In the genomic region with DNA sequence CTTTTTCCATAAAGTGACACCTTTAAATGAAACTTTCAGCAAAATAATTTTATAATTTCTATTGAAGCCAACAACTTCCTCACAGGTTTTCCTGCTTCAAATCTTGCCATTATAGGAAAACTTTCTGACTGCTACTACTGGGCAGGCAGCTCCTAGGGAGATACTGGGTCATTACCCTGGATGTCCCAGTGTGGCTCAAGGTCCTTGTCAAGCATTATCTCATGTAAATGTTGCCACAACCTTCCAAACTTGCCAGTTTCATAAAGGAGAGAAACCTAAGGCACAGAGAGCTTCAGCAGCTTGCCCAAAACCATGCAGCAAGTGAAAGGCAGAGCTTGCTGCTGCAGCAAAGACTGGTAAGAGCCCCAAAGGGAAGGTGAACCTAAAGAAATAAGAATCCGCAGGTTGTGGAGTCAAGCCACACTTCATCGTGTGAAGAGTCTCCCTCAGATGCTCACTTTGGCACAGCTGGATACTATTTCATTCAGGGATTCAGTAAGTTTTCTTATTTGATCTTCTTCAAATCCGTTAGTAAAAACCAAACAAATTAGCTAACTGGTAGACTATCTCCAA, we compare ENCODE assay signal across 23 cellular contexts. TPM values are rescaled to one million over a fixed set of nuclear protein-coding genes. Genes with fewer than 3 reads are reported as not detected.
DNase-seq lines count a peak whose midpoint lies in the region; ATAC-seq and TF ChIP-seq lines count a peak whose summit lies in the region.
"Had no signal": no experiment of that assay in that cellular context is flagged by ENCODE, and none has a peak within 500 bp of the region (broad histone marks: within the 10 kb centered on the region; RNA-seq: fewer than 3 reads in every experiment).

No MANE protein-coding gene starts in this region.

- peaks cover 30 to 42% of the 10 kb centered on the region in 2 donors for H3K4me1 Mint-ChIP-seq in natural killer cell treated with Interleukin-12 subunit alpha and Interleukin-12 subunit beta and Interleukin-15 and Interleukin-18, amount 100 ng/mL, for 72 hours (ENCODE audit: low read depth in 2 of 2)
- peaks cover 14 to 20% of the 10 kb centered on the region in 2 donors for H3K4me1 Mint-ChIP-seq in natural killer cell

- H3K4me3 Mint-ChIP-seq in natural killer cell treated with Interleukin-12 subunit alpha and Interleukin-12 subunit beta and Interleukin-15 and Interleukin-18, amount 100 ng/mL, for 72 hours: peak overlapping the region; percentile 82
- no peak overlapping the region for H3K4me3 Mint-ChIP-seq in natural killer cell
- H3K4me3 Mint-ChIP-seq: stimulated activated memory B cell treated with anti-CD40 and anti-IgM and Interleukin-4, amounts not matched to agents 10 μg/mL and 1 μg/mL and 100 μg/mL, for 72 hours had no signal

- no TSS peak for BruUV-seq in Panc1 (replicated peaks; lab: Mats Ljungman, UMichigan)

- in situ Hi-C loops in Panc1 (cut with HindIII; ENCODE audit: low pct_unique_long_range_greater_than_20kb, low sequenced_read_pairs): no loop called here

- H3K9me3 ChIP-seq in Panc1 (ENCODE audit: control insufficient read depth, insufficient read depth, low read depth, low read length) (peaks cover 8% of the 10 kb centered on the region; the same call in 1 of the 2 replicates), tibial nerve (no peaks in the 10 kb centered on the region)
- H3K9me3 ChIP-seq: sigmoid colon had no signal

- POLR2A ChIA-PET in Panc1 (lab: Charles Lee): interaction anchor here (0.7 kb wide), 1 partner anchor 29 kb away, joined by 4 read pairs; no protein-coding TSS in a partner anchor

- no peak for TF ChIP-seq POLR2A in tibial nerve (IDR thresholded peaks at IDR 0.05)

- H3K4me1 ChIP-seq in Panc1 (ENCODE audit: control insufficient read depth, insufficient read depth, low read length) (peaks cover 65% of the 10 kb centered on the region), tibial nerve (peaks cover 0 to 19% (median 3%) of the 10 kb centered on the region in 4 donors)

- no peak for DNase-seq in natural killer cell treated with Interleukin-12 subunit alpha and Interleukin-12 subunit beta and Interleukin-15 and Interleukin-18, amount 100 ng/mL, for 72 hours (ENCODE audit: low spot score)
- DNase-seq in natural killer cell (no peak), Panc1 (ENCODE audit: low read depth, low spot score) (no peak), left lobe of liver (ENCODE audit: low spot score) (no peak), tibial nerve (ENCODE audit: low spot score in 2 of 2) (no peak), COLO668 (lab: John Stamatoyannopoulos, UW; ENCODE audit: unreplicated experiment) (no peak)
- DNase-seq: activated CD4-positive, alpha-beta T cell treated with anti-CD3 and anti-CD28 coated beads, Interleukin-2, amount 50 U/mL, for 1 hour; activated naive CD4-positive, alpha-beta T cell treated with anti-CD3 and anti-CD28 coated beads for 36 hours; activated T-cell treated with anti-CD3 and anti-CD28 coated beads for 4 hours; effector CD8-positive, alpha-beta T cell; GOT3; Karpas-422; NCI-H1092 treated with DMSO at 0.1 percent for 48 hours; NCI-H510A; nephron progenitor cell; sigmoid colon had no signal

- no peaks in the 10 kb centered on the region for H3K9me3 Mint-ChIP-seq in natural killer cell treated with Interleukin-12 subunit alpha and Interleukin-12 subunit beta and Interleukin-15 and Interleukin-18, amount 100 ng/mL, for 72 hours
- no peaks in the 10 kb centered on the region for H3K9me3 Mint-ChIP-seq in natural killer cell
- H3K9me3 Mint-ChIP-seq: activated naive CD4-positive, alpha-beta T cell treated with anti-CD3 and anti-CD28 coated beads for 36 hours; stimulated activated memory B cell treated with anti-CD40 and anti-IgM and Interleukin-4, amounts not matched to agents 10 μg/mL and 1 μg/mL and 100 μg/mL, for 72 hours had no signal

- H3K27me3 Mint-ChIP-seq in natural killer cell treated with Interleukin-12 subunit alpha and Interleukin-12 subunit beta and Interleukin-15 and Interleukin-18, amount 100 ng/mL, for 72 hours: peaks cover 0 to 2% of the 10 kb centered on the region in 2 donors
- H3K27me3 Mint-ChIP-seq in natural killer cell (ENCODE audit: low read depth in 2 of 2): no peaks in the 10 kb centered on the region
- H3K27me3 Mint-ChIP-seq: stimulated activated memory B cell treated with anti-CD40 and anti-IgM and Interleukin-4, amounts not matched to agents 10 μg/mL and 1 μg/mL and 100 μg/mL, for 72 hours had no signal

- intact Hi-C loops in natural killer cell (cut with micrococcal nuclease): no loop called here
- intact Hi-C loops in Panc1 (cut with micrococcal nuclease; ENCODE audit: unreplicated experiment): no loop called here

- TF ChIP-seq CTCF in natural killer cell (IDR thresholded peaks at IDR 0.05) (no peak), Panc1 (IDR thresholded peaks at IDR 0.05) (no peak), tibial nerve (IDR thresholded peaks at IDR 0.05) (no peak)

- H3K27ac ChIP-seq in Panc1 (ENCODE audit: low read length) (peak overlapping the region; percentile 83), tibial nerve (peak overlapping the region in 1 of 4 donors; percentile 16)
- H3K27ac ChIP-seq: esophagus muscularis mucosa had no signal

- H3K27me3 ChIP-seq in Panc1 (ENCODE audit: control insufficient read depth, insufficient read depth, low read length): no peaks in the 10 kb centered on the region
- no peaks in the 10 kb centered on the region for H3K27me3 ChIP-seq in tibial nerve
- H3K27me3 ChIP-seq: esophagus muscularis mucosa, sigmoid colon had no signal

- no peak overlapping the region for H3K27ac Mint-ChIP-seq in natural killer cell treated with Interleukin-12 subunit alpha and Interleukin-12 subunit beta and Interleukin-15 and Interleukin-18, amount 100 ng/mL, for 72 hours
- H3K27ac Mint-ChIP-seq in natural killer cell: no peak overlapping the region
- H3K27ac Mint-ChIP-seq: nephron progenitor cell; stimulated activated memory B cell treated with anti-CD40 and anti-IgM and Interleukin-4, amounts not matched to agents 10 μg/mL and 1 μg/mL and 100 μg/mL, for 72 hours had no signal

- 66 to 71% methylated on average over 3 of the region's 3 CpGs for WGBS in tibial nerve, 2 donors

- peak overlapping the region; percentile 75 to 81 for H3K4me3 ChIP-seq in Panc1 (ENCODE audit: low read depth in 2 of 2, low read length in 2 of 2)
- H3K4me3 ChIP-seq in tibial nerve: no peak overlapping the region

- CTCF ChIA-PET in Panc1 (lab: Charles Lee): no interaction called here

- no peaks in the 10 kb centered on the region for H3K36me3 Mint-ChIP-seq in natural killer cell treated with Interleukin-12 subunit alpha and Interleukin-12 subunit beta and Interleukin-15 and Interleukin-18, amount 100 ng/mL, for 72 hours
- no peaks in the 10 kb centered on the region for H3K36me3 Mint-ChIP-seq in natural killer cell
- H3K36me3 Mint-ChIP-seq: stimulated activated memory B cell treated with anti-CD40 and anti-IgM and Interleukin-4, amounts not matched to agents 10 μg/mL and 1 μg/mL and 100 μg/mL, for 72 hours had no signal

- TF ChIP-seq EP300 in tibial nerve (IDR thresholded peaks at IDR 0.05): no peak

- no peak for ATAC-seq in natural killer cell treated with Interleukin-12 subunit alpha and Interleukin-12 subunit beta and Interleukin-15 and Interleukin-18, amount 100 ng/mL, for 72 hours
- ATAC-seq in natural killer cell (no peak), Panc1 (no peak), left lobe of liver (peak; percentile 30), GM18517 (IDR thresholded peaks at IDR 0.05; ENCODE audit: unreplicated experiment) (no peak)
- ATAC-seq: stimulated activated memory B cell treated with anti-CD40 and anti-IgM and Interleukin-4, amounts not matched to agents 10 μg/mL and 1 μg/mL and 100 μg/mL, for 72 hours had no signal

- H3K36me3 ChIP-seq in Panc1 (ENCODE audit: control insufficient read depth, insufficient read depth, low read length) (no peaks in the 10 kb centered on the region), tibial nerve (no peaks in the 10 kb centered on the region)
- H3K36me3 ChIP-seq: esophagus muscularis mucosa, sigmoid colon had no signal

RNA-seq across cellular contexts. Expression of gene MPP1, which starts 2.4 kb away (rescaled TPM):
- 10 to 100 TPM; 21.0 to 26.6 TPM for total RNA-seq in natural killer cell treated with Interleukin-12 subunit alpha and Interleukin-12 subunit beta and Interleukin-15 and Interleukin-18, amount 100 ng/mL, for 72 hours
- total RNA-seq in natural killer cell: 10 to 100 TPM; 20.8 to 36.7 (median 27.0) TPM
- 89.3 TPM for total RNA-seq in Panc1 (2021; ENCODE audit: unreplicated experiment)
- polyA plus RNA-seq in Panc1 (2012; ENCODE audit: insufficient read length): 47.3 TPM
- total RNA-seq in left lobe of liver: 22.9 TPM
- 10 to 100 TPM; 14.3 to 43.2 (median 17.0) TPM for total RNA-seq in tibial nerve

RNA-seq across cellular contexts. Expression of gene SMIM9, which starts 31.5 kb away (rescaled TPM):
- not detected for total RNA-seq in natural killer cell treated with Interleukin-12 subunit alpha and Interleukin-12 subunit beta and Interleukin-15 and Interleukin-18, amount 100 ng/mL, for 72 hours
- total RNA-seq in natural killer cell (not detected), Panc1 (2021; ENCODE audit: unreplicated experiment) (not detected), left lobe of liver (not detected), tibial nerve (not detected)
- polyA plus RNA-seq in Panc1 (2012; ENCODE audit: insufficient read length): not detected
- total RNA-seq: activated naive CD4-positive, alpha-beta T cell treated with anti-CD3 and anti-CD28 coated beads for 36 hours; cerebellum; Daoy; esophagus muscularis mucosa; posterior vena cava; temporal lobe had no signal
- polyA plus RNA-seq: sigmoid colon had no signal

RNA-seq across cellular contexts. Expression of gene DKC1, which starts 40.3 kb away (rescaled TPM):
- total RNA-seq in natural killer cell treated with Interleukin-12 subunit alpha and Interleukin-12 subunit beta and Interleukin-15 and Interleukin-18, amount 100 ng/mL, for 72 hours: 100 to 1,000 TPM in 1 of 2 donors, 10 to 100 TPM in 1; 91.6 to 173 TPM
- total RNA-seq in natural killer cell (10 to 100 TPM; 41.8 to 54.3 (median 53.9) TPM), Panc1 (2021; ENCODE audit: unreplicated experiment) (179 TPM), left lobe of liver (9.6 TPM), tibial nerve (10 to 100 TPM; 24.1 to 37.8 (median 29.4) TPM)
- 131 TPM for polyA plus RNA-seq in Panc1 (2012; ENCODE audit: insufficient read length)

RNA-seq across cellular contexts. Expression of gene GAB3, which starts 52.0 kb away (rescaled TPM):
- total RNA-seq in natural killer cell treated with Interleukin-12 subunit alpha and Interleukin-12 subunit beta and Interleukin-15 and Interleukin-18, amount 100 ng/mL, for 72 hours: 10 to 100 TPM; 20.3 to 28.3 TPM
- 10 to 100 TPM; 55.6 to 89.8 (median 77.4) TPM for total RNA-seq in natural killer cell
- total RNA-seq in Panc1 (2021; ENCODE audit: unreplicated experiment): 8.2 TPM
- 2.9 TPM for polyA plus RNA-seq in Panc1 (2012; ENCODE audit: insufficient read length)
- 0.73 TPM for total RNA-seq in left lobe of liver
- total RNA-seq in tibial nerve: 1 to 10 TPM; 5.1 to 7.5 (median 5.8) TPM

Comparison
In these comparisons a context has a peak if more than half of its experiments do, and no peak if none do; other contexts are left out.
1. H3K4me3 ChIP-seq: peak in Panc1 (2 of 2); none in tibial nerve (0 of 4).